In the genomic region with DNA sequence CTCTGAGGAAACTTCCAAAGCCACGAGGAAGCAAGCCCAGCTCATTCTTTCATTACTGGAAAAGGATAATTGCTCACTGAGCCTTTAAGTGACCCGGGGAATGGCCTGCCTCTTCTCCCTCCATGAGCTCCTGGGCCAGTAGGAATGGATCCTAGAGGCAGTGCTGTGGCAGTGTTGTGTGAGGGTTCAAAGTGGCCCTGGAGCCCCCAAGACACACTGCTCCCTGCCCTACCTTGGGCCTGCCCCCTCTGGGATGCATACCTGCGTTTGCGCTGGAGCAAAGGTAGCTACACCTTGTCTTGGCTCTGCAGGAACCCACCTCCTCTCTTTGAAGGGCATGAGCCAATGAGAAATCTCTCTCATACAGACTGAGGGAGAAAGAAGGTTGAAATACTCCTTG, we compare ENCODE assay signal across 18 cellular contexts.
DNase-seq lines count a peak whose midpoint lies in the region; ATAC-seq and TF ChIP-seq lines count a peak whose summit lies in the region.
"Had no signal": no experiment of that assay in that cellular context is flagged by ENCODE, and none has a peak within 500 bp of the region (broad histone marks: within the 10 kb centered on the region; RNA-seq: fewer than 3 reads in every experiment).

No MANE protein-coding gene starts in this region.

- POLR2A ChIA-PET in naive thymus-derived CD4-positive, alpha-beta T cell (lab: Charles Lee): no interaction called here

- H3K4me3 Mint-ChIP-seq in osteocyte (ENCODE audit: unreplicated experiment): no peak overlapping the region
- H3K4me3 Mint-ChIP-seq in naive thymus-derived CD4-positive, alpha-beta T cell: no peak overlapping the region
- H3K4me3 Mint-ChIP-seq: CD4-positive, CD25-positive, alpha-beta regulatory T cell had no signal

- no peaks in the 10 kb centered on the region for H3K9me3 Mint-ChIP-seq in osteocyte (ENCODE audit: unreplicated experiment)
- no peaks in the 10 kb centered on the region for H3K9me3 Mint-ChIP-seq in naive thymus-derived CD4-positive, alpha-beta T cell

- H3K9me3 ChIP-seq in left ventricle myocardium inferior (replicated peaks): no peaks in the 10 kb centered on the region
- no peaks in the 10 kb centered on the region for H3K9me3 ChIP-seq in naive thymus-derived CD4-positive, alpha-beta T cell (ENCODE audit: control insufficient read depth in 2 of 3, low read length in 3 of 3)
- H3K9me3 ChIP-seq: A549 had no signal

- peak overlapping the region; percentile 79 for H3K27ac ChIP-seq in left ventricle myocardium inferior (replicated peaks)
- no peak overlapping the region for H3K27ac ChIP-seq in naive thymus-derived CD4-positive, alpha-beta T cell (ENCODE audit: low read depth, low read length)
- H3K27ac ChIP-seq: GM23248, HL-60 had no signal

- H3K4me1 Mint-ChIP-seq in osteocyte (ENCODE audit: unreplicated experiment): peaks cover 26% of the 10 kb centered on the region
- H3K4me1 Mint-ChIP-seq in naive thymus-derived CD4-positive, alpha-beta T cell: peaks cover 0 to 20% (median 17%) of the 10 kb centered on the region in 7 donors

- no peaks in the 10 kb centered on the region for H3K27me3 Mint-ChIP-seq in osteocyte (ENCODE audit: unreplicated experiment)
- H3K27me3 Mint-ChIP-seq in naive thymus-derived CD4-positive, alpha-beta T cell: no peaks in the 10 kb centered on the region
- H3K27me3 Mint-ChIP-seq: CD4-positive, CD25-positive, alpha-beta regulatory T cell had no signal

- ATAC-seq in left ventricle myocardium superior (no peak), HG02642 (IDR thresholded peaks at IDR 0.05; ENCODE audit: poor library complexity, unreplicated experiment) (no peak)
- no peak for ATAC-seq in naive thymus-derived CD4-positive, alpha-beta T cell
- ATAC-seq: GM12878 had no signal

- CTCF ChIA-PET in naive thymus-derived CD4-positive, alpha-beta T cell (lab: Charles Lee): interaction anchor here (1.1 to 1.7 kb wide), 2 partner anchors 14 to 18 kb away, joined by 5 to 6 read pairs; no protein-coding TSS in a partner anchor

- H3K4me1 ChIP-seq in left ventricle myocardium inferior: peaks cover 63% of the 10 kb centered on the region
- H3K4me1 ChIP-seq in naive thymus-derived CD4-positive, alpha-beta T cell (ENCODE audit: control insufficient read depth in 2 of 2, insufficient read depth in 2 of 2, low read length in 2 of 2): no peaks in the 10 kb centered on the region

- no peaks in the 10 kb centered on the region for H3K36me3 ChIP-seq in left ventricle myocardium inferior
- H3K36me3 ChIP-seq in naive thymus-derived CD4-positive, alpha-beta T cell (ENCODE audit: control insufficient read depth in 2 of 3, insufficient read depth in 3 of 3, low read length in 3 of 3): no peaks in the 10 kb centered on the region

- H3K27ac Mint-ChIP-seq in osteocyte (ENCODE audit: unreplicated experiment): no peak overlapping the region
- H3K27ac Mint-ChIP-seq in naive thymus-derived CD4-positive, alpha-beta T cell: no peak overlapping the region

- no peak overlapping the region for H3K4me3 ChIP-seq in left ventricle myocardium inferior
- no peak overlapping the region for H3K4me3 ChIP-seq in naive thymus-derived CD4-positive, alpha-beta T cell (ENCODE audit: low read length)
- H3K4me3 ChIP-seq: A549, GM12878, GM23248 had no signal

- intact Hi-C loops in left ventricle myocardium inferior (cut with micrococcal nuclease): loop anchor here (10.0 kb wide), 1 partner anchor 69 kb away; no protein-coding TSS in a partner anchor
- intact Hi-C loops in left ventricle myocardium superior (cut with micrococcal nuclease): no loop called here
- intact Hi-C loops in naive thymus-derived CD4-positive, alpha-beta T cell (cut with micrococcal nuclease): no loop called here

- no peak for TF ChIP-seq CTCF in left ventricle myocardium inferior (IDR thresholded peaks at IDR 0.05; ENCODE audit: borderline replicate concordance)
- no peak for TF ChIP-seq CTCF in osteocyte (IDR thresholded peaks at IDR 0.05)

- H3K27me3 ChIP-seq in left ventricle myocardium inferior (ENCODE audit: low read depth): no peaks in the 10 kb centered on the region
- H3K27me3 ChIP-seq in naive thymus-derived CD4-positive, alpha-beta T cell (ENCODE audit: control insufficient read depth in 2 of 2, insufficient read depth in 2 of 2, low read length in 2 of 2): no peaks in the 10 kb centered on the region

- no peaks in the 10 kb centered on the region for H3K36me3 Mint-ChIP-seq in osteocyte (ENCODE audit: unreplicated experiment)
- H3K36me3 Mint-ChIP-seq in naive thymus-derived CD4-positive, alpha-beta T cell: peaks cover 0 to 3% (median 0%) of the 10 kb centered on the region in 5 donors
- H3K36me3 Mint-ChIP-seq: CD4-positive, CD25-positive, alpha-beta regulatory T cell had no signal

- no peak for TF ChIP-seq POLR2A in erythroblast (IDR thresholded peaks at IDR 0.05; ENCODE audit: low read length)

- no peak for DNase-seq in left ventricle myocardium inferior
- DNase-seq in left ventricle myocardium superior: no peak
- DNase-seq in ecto neural progenitor cell (ENCODE audit: low spot score): peak; percentile 32
- peak; percentile 48 for DNase-seq in osteocyte (ENCODE audit: extremely low spot score, unreplicated experiment)
- no peak for DNase-seq in naive thymus-derived CD4-positive, alpha-beta T cell
- no peak for DNase-seq in cortex of kidney (lab: John Stamatoyannopoulos, UW)
- DNase-seq in erythroblast (lab: John Stamatoyannopoulos, UW): no peak
- DNase-seq: CD4-positive, CD25-positive, alpha-beta regulatory T cell; GM23248; KBM-7; NCI-H1092; NCI-H1694 treated with DMSO at 0.1 percent for 48 hours; NCI-H446 treated with DMSO at 0.1 percent for 48 hours; NCI-H774 had no signal

Comparison
In these comparisons a context has a peak if more than half of its experiments do, and no peak if none do; other contexts are left out.
1. DNase-seq: peak in ecto neural progenitor cell (single experiment) and osteocyte (single experiment); none in left ventricle myocardium inferior (single experiment), left ventricle myocardium superior (single experiment), naive thymus-derived CD4-positive, alpha-beta T cell (0 of 9), cortex of kidney (single experiment) and erythroblast (0 of 2).